2 cellular contexts compared by ENCODE assay signal in genomic region chr1:105093893-105094292, GRCh38.
A peak's percentile ranks its signal among the peaks of the same experiment; 100 is the strongest.
DNase-seq lines count a peak whose midpoint lies in the region; ATAC-seq, FAIRE-seq and TF ChIP-seq lines count a peak whose summit lies in the region.
"Not testable (repeated sequence)": the region's sequence is repeated elsewhere in the genome, so short reads cannot be mapped to it uniquely, and the experiment has no call there.

No MANE protein-coding gene starts in this region.

- not testable (repeated sequence) for H3K27me3 ChIP-seq in K562 (ENCODE audit: control insufficient read depth in 2 of 2, insufficient read depth in 2 of 2, low read length in 2 of 2)

- not testable (repeated sequence) for H3K79me2 ChIP-seq in K562 (ENCODE audit: control insufficient read depth, insufficient read depth, low read length)

- not testable (repeated sequence) for H3K9ac ChIP-seq in K562 (ENCODE audit: insufficient read depth in 1 of 2, low read depth in 2 of 2, low read length in 2 of 2)

- not testable (repeated sequence) for H2AFZ ChIP-seq in K562 (ENCODE audit: low read depth, low read length)

- H3K27ac ChIP-seq in HEK293 (ENCODE audit: extremely low read depth, low read depth, low read length); K562 (ENCODE audit: extremely low read depth, low read depth, low read length): not testable (repeated sequence)

- CTCF ChIA-PET in HEK293 (lab: Yijun Ruan, JAX); K562 (lab: Yijun Ruan, JAX; ENCODE audit: low intra/inter-chr PET ratio): not testable (repeated sequence)

- not testable (repeated sequence) for TF ChIP-seq POLR2A in K562 (conservative IDR thresholded peaks at IDR 0.05)

- TF ChIP-seq EP300 in K562 (IDR thresholded peaks at IDR 0.05; ENCODE audit: low read length): not testable (repeated sequence)

- not testable (repeated sequence) for H3K36me3 ChIP-seq in HEK293 (ENCODE audit: control insufficient read depth in 2 of 2, insufficient read depth in 1 of 2, low read length in 2 of 2); K562 (ENCODE audit: control insufficient read depth, insufficient read depth, low read length)

- FAIRE-seq in K562 (lab: Jason Lieb, UNC): not testable (repeated sequence)

- not testable (repeated sequence) for H3K9me3 ChIP-seq in HEK293 (ENCODE audit: control insufficient read depth, insufficient read depth, low read depth, low read length); K562 (replicated peaks; ENCODE audit: control insufficient read depth, insufficient read depth, low read depth, low read length)

- ATAC-seq in K562: not testable (repeated sequence)

- H3K9me1 ChIP-seq in K562 (ENCODE audit: control insufficient read depth, insufficient read depth, low read length): not testable (repeated sequence)

- 36% methylated on average over 1 of the region's 1 CpG for WGBS in K562 (ENCODE audit: insufficient coverage, low coverage, missing lambda C conversion rate)

- H3K4me1 ChIP-seq in HEK293 (ENCODE audit: control insufficient read depth, insufficient read depth, low read length); K562 (replicated peaks in 1 of 2; ENCODE audit: control insufficient read depth in 2 of 2, insufficient read depth in 2 of 2, low read length in 2 of 2): not testable (repeated sequence)

- not testable (repeated sequence) for H3K4me3 ChIP-seq in HEK293 (ENCODE audit: low read depth, low read length); K562

- intact Hi-C loops in K562 (cut with micrococcal nuclease): not testable (repeated sequence)

- not testable (repeated sequence) for BruUV-seq in K562 (replicated peaks; lab: Mats Ljungman, UMichigan)

- POLR2A ChIA-PET in HEK293 (lab: Yijun Ruan, JAX); K562 (lab: Yijun Ruan, JAX): not testable (repeated sequence)

- H4K20me1 ChIP-seq in K562 (replicated peaks; ENCODE audit: control insufficient read depth, insufficient read depth, low read length): not testable (repeated sequence)

- TF ChIP-seq CTCF in HEK293 (tag by site-specific recombination; IDR thresholded peaks at IDR 0.05); K562 (IDR thresholded peaks at IDR 0.05 in 2 of 3, conservative IDR thresholded peaks at IDR 0.05 in 1 of 3; ENCODE audit: insufficient read depth in 2 of 3, low read depth in 1 of 3, low read length in 3 of 3): not testable (repeated sequence)

- not testable (repeated sequence) for TF ChIP-seq RAD21 in K562 (CRISPR knock-in tag; conservative IDR thresholded peaks at IDR 0.05 in 1 of 2, IDR thresholded peaks at IDR 0.05 in 1 of 2)

- not testable (repeated sequence) for DNase-seq in K562 (ENCODE audit: extremely low read depth in 1 of 4, low spot score in 3 of 4)

- in situ Hi-C loops in K562 (cut with MboI): not testable (repeated sequence)

- not testable (repeated sequence) for H3K4me2 ChIP-seq in K562 (ENCODE audit: insufficient read depth, low read length)

TF ChIP-seq in HEK293, 187 proteins besides CTCF, POLR2A, EP300 and RAD21:
- TF ChIP-seq ZNF146 (tag by site-specific recombination; IDR thresholded peaks at IDR 0.05): peak; percentile 69

TF ChIP-seq in K562, 482 proteins besides CTCF, POLR2A, EP300 and RAD21:
- TF ChIP-seq ZNF146 (CRISPR knock-in tag; IDR thresholded peaks at IDR 0.05; ENCODE audit: unreplicated experiment): peak; percentile 70
TF ChIP-seq in K562: peak in this region for 1; not testable (repeated sequence) for 481.
